Comparison of ENCODE assay signal across 14 cellular contexts in genomic region chr10:87740232-87740631, GRCh38.
DNase-seq lines count a peak whose midpoint lies in the region; ATAC-seq and TF ChIP-seq lines count a peak whose summit lies in the region.
"Had no signal": no experiment of that assay in that cellular context is flagged by ENCODE, and none has a peak within 500 bp of the region (broad histone marks: within the 10 kb centered on the region; RNA-seq: fewer than 3 reads in every experiment).

No MANE protein-coding gene starts in this region.

- peak; percentile 48 to 60 for ATAC-seq in activated CD4-positive, CD25-positive, alpha-beta regulatory T cell treated with anti-CD3 and anti-CD28 coated beads, Interleukin-2, amount 50 U/mL, for 24 hours
- ATAC-seq in left ventricle myocardium superior (peak; percentile 17), upper lobe of left lung (ENCODE audit: low FRiP score in 2 of 2) (peak; percentile 27 to 78), GM21528 (IDR thresholded peaks at IDR 0.05; ENCODE audit: low FRiP score, unreplicated experiment) (no peak), GM23338 (no peak)

- no peaks in the 10 kb centered on the region for H3K9me3 Mint-ChIP-seq in GM23338

- no peak for TF ChIP-seq POLR2A in upper lobe of left lung (IDR thresholded peaks at IDR 0.05)

- H2AFZ ChIP-seq in GM23338 = no peak overlapping the region

- TF ChIP-seq CTCF in upper lobe of left lung (IDR thresholded peaks at IDR 0.05) (no peak), GM23338 (conservative IDR thresholded peaks at IDR 0.05; ENCODE audit: low read depth in 2 of 2) (no peak)

- H3K27ac ChIP-seq in upper lobe of left lung (peak overlapping the region; percentile 8 to 45 (median 19)), GM23338 (ENCODE audit: low read depth) (no peak overlapping the region)
- H3K27ac ChIP-seq: transverse colon had no signal

- no peaks in the 10 kb centered on the region for H3K27me3 ChIP-seq in upper lobe of left lung
- no peaks in the 10 kb centered on the region for H3K27me3 ChIP-seq in GM23338 (ENCODE audit: insufficient read depth)
- H3K27me3 ChIP-seq: transverse colon had no signal

- peaks cover 3 to 51% (median 25%) of the 10 kb centered on the region in 4 donors for H3K36me3 ChIP-seq in upper lobe of left lung
- no peaks in the 10 kb centered on the region for H3K36me3 ChIP-seq in GM23338 (ENCODE audit: insufficient read depth)
- H3K36me3 ChIP-seq: transverse colon had no signal

- TF ChIP-seq EP300 in upper lobe of left lung (IDR thresholded peaks at IDR 0.05) = peak in 3 of 4 donors; percentile 16 to 93 (median 35)

- no peaks in the 10 kb centered on the region for H3K27me3 Mint-ChIP-seq in GM23338 (ENCODE audit: insufficient read depth, low read depth, poor library complexity)

- no peaks in the 10 kb centered on the region for H3K9me3 ChIP-seq in upper lobe of left lung
- H3K9me3 ChIP-seq: transverse colon had no signal

- H3K4me3 ChIP-seq in upper lobe of left lung (no peak overlapping the region), GM23338 (no peak overlapping the region)
- H3K4me3 ChIP-seq: transverse colon had no signal

- DNase-seq in activated CD4-positive, CD25-positive, alpha-beta regulatory T cell (lab: John Stamatoyannopoulos, UW) = no peak
- DNase-seq in SKM-1 treated with dmso at 0.1 percent for 144 hours (lab: John Stamatoyannopoulos, UW; ENCODE audit: unreplicated experiment) (peak; percentile 56), left ventricle myocardium superior (no peak), upper lobe of left lung (no peak), GM23338 (ENCODE audit: low spot score) (no peak), putamen (ENCODE audit: low spot score) (no peak)
- DNase-seq: 8988T, anterior cingulate cortex, erythroblast, H7, Karpas-422, transverse colon had no signal

- H3K27ac Mint-ChIP-seq in GM23338 = no peak overlapping the region

- H3K9me2 ChIP-seq in GM23338 (ENCODE audit: insufficient read depth) = no peaks in the 10 kb centered on the region; the same call in 1 of the 2 replicates

- peaks cover 16% of the 10 kb centered on the region for H3K36me3 Mint-ChIP-seq in GM23338 (ENCODE audit: low read depth)

- H4K20me1 ChIP-seq in GM23338 (replicated peaks; ENCODE audit: insufficient read depth) = no peaks in the 10 kb centered on the region

- H3K4me1 Mint-ChIP-seq in GM23338 = peaks cover 14% of the 10 kb centered on the region

- H3K4me1 ChIP-seq in upper lobe of left lung (peaks cover 0 to 9% (median 5%) of the 10 kb centered on the region in 4 donors), GM23338 (ENCODE audit: insufficient read depth) (0 out of 2 replicates have a peak, but pooled peaks cover 7% of the 10 kb centered on the region)
- H3K4me1 ChIP-seq: transverse colon had no signal

- H3K4me2 ChIP-seq in GM23338 = no peak overlapping the region

- intact Hi-C loops in left ventricle myocardium superior (cut with micrococcal nuclease) = no loop called here

- no peaks in the 10 kb centered on the region for H3F3A ChIP-seq in GM23338 (replicated peaks; ENCODE audit: low read depth)

- no peaks in the 10 kb centered on the region for H3K79me2 ChIP-seq in GM23338 (replicated peaks; ENCODE audit: insufficient read depth)

- no peak overlapping the region for H3K4me3 Mint-ChIP-seq in GM23338

TF ChIP-seq in GM23338, 12 proteins besides CTCF, POLR2A, EP300 and RAD21 (continues in another document):
- no peak for TF ChIP-seq REST (IDR thresholded peaks at IDR 0.05; ENCODE audit: unreplicated experiment)
- TF ChIP-seq ETS1 (IDR thresholded peaks at IDR 0.05) = no peak
- no peak for TF ChIP-seq EZH2 (IDR thresholded peaks at IDR 0.05; ENCODE audit: low read depth, unreplicated experiment)
- TF ChIP-seq ZNF114 (CRISPR knock-in tag; IDR thresholded peaks at IDR 0.05) = no peak
- TF ChIP-seq POLR2AphosphoS5 (IDR thresholded peaks at IDR 0.05; ENCODE audit: low read depth) = no peak

Comparison
In these comparisons a context has a peak if more than half of its experiments do, and no peak if none do; other contexts are left out.
1. ATAC-seq: peak in activated CD4-positive, CD25-positive, alpha-beta regulatory T cell treated with anti-CD3 and anti-CD28 coated beads, Interleukin-2, amount 50 U/mL, for 24 hours (2 of 2), left ventricle myocardium superior (single experiment) and upper lobe of left lung (2 of 2); none in GM21528 (single experiment) and GM23338 (single experiment).